ENCODE assay signal across 1 cellular context in the genomic region with DNA sequence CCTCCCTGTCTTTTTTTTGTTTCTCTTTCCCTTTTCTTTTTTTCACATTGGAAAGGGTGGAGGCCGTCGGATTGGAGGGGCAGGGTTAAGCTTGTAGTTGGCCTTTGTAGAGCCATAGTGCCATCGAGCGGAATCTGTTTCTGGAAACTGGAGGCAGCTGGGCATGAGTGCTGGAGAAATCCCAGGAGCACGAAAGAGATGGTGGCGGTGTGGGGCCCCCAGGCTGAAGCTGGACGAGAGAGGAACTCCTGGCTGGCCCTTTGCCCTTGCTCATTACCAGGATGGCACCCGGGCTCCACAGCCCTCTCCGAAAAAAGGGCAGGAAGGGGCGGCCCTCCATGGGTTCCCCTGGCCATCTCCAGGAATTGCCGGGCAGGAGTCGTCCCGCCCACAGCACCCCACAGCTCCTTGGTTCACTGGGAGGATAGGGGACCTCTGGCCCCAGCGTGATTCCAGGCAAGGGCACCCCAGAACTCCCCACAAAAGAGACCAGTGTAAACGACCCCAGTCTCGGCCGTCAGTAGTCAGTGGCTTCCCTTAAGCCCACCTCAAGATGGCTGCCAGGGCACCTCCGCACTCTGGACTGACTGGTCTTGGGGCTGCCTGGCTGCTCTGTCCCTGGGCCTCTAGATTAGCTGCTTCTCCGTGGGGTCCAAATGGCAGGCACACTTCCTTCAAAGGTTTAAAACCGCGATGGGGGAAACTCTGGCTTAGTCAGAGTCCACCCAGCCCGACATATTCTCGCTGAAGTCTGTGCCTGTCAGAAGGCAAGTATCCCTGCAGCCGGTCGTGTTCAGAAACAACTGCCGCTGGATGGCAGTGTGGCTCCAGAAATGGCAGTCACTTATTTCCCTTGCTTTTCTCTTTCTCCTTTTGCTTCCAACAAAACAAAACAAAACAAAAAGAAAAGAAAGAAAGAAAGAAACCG.
TF ChIP-seq lines count a peak whose summit lies in the region.

No MANE protein-coding gene starts in this region.

TF ChIP-seq in GM23338, 12 proteins besides CTCF, POLR2A, EP300 and RAD21 (continued from another document):
- TF ChIP-seq, protein P1, sequence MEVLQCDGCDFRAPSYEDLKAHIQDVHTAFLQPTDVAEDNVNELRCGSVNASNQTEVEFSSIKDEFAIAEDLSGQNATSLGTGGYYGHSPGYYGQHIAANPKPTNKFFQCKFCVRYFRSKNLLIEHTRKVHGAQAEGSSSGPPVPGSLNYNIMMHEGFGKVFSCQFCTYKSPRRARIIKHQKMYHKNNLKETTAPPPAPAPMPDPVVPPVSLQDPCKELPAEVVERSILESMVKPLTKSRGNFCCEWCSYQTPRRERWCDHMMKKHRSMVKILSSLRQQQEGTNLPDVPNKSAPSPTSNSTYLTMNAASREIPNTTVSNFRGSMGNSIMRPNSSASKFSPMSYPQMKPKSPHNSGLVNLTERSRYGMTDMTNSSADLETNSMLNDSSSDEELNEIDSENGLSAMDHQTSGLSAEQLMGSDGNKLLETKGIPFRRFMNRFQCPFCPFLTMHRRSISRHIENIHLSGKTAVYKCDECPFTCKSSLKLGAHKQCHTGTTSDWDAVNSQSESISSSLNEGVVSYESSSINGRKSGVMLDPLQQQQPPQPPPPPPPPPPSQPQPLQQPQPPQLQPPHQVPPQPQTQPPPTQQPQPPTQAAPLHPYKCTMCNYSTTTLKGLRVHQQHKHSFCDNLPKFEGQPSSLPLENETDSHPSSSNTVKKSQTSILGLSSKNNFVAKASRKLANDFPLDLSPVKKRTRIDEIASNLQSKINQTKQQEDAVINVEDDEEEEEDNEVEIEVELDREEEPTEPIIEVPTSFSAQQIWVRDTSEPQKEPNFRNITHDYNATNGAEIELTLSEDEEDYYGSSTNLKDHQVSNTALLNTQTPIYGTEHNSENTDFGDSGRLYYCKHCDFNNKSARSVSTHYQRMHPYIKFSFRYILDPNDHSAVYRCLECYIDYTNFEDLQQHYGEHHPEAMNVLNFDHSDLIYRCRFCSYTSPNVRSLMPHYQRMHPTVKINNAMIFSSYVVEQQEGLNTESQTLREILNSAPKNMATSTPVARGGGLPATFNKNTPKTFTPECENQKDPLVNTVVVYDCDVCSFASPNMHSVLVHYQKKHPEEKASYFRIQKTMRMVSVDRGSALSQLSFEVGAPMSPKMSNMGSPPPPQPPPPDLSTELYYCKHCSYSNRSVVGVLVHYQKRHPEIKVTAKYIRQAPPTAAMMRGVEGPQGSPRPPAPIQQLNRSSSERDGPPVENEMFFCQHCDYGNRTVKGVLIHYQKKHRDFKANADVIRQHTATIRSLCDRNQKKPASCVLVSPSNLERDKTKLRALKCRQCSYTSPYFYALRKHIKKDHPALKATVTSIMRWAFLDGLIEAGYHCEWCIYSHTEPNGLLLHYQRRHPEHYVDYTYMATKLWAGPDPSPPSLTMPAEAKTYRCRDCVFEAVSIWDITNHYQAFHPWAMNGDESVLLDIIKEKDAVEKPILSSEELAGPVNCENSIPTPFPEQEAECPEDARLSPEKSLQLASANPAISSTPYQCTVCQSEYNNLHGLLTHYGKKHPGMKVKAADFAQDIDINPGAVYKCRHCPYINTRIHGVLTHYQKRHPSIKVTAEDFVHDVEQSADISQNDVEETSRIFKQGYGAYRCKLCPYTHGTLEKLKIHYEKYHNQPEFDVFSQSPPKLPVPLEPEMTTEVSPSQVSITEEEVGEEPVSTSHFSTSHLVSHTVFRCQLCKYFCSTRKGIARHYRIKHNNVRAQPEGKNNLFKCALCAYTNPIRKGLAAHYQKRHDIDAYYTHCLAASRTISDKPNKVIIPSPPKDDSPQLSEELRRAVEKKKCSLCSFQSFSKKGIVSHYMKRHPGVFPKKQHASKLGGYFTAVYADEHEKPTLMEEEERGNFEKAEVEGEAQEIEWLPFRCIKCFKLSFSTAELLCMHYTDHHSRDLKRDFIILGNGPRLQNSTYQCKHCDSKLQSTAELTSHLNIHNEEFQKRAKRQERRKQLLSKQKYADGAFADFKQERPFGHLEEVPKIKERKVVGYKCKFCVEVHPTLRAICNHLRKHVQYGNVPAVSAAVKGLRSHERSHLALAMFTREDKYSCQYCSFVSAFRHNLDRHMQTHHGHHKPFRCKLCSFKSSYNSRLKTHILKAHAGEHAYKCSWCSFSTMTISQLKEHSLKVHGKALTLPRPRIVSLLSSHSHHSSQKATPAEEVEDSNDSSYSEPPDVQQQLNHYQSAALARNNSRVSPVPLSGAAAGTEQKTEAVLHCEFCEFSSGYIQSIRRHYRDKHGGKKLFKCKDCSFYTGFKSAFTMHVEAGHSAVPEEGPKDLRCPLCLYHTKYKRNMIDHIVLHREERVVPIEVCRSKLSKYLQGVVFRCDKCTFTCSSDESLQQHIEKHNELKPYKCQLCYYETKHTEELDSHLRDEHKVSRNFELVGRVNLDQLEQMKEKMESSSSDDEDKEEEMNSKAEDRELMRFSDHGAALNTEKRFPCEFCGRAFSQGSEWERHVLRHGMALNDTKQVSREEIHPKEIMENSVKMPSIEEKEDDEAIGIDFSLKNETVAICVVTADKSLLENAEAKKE (CRISPR knock-in tag; IDR thresholded peaks at IDR 0.05), result no peak
- TF ChIP-seq ZNF114 (CRISPR knock-in tag; IDR thresholded peaks at IDR 0.05), result no peak
- TF ChIP-seq, protein P2, sequence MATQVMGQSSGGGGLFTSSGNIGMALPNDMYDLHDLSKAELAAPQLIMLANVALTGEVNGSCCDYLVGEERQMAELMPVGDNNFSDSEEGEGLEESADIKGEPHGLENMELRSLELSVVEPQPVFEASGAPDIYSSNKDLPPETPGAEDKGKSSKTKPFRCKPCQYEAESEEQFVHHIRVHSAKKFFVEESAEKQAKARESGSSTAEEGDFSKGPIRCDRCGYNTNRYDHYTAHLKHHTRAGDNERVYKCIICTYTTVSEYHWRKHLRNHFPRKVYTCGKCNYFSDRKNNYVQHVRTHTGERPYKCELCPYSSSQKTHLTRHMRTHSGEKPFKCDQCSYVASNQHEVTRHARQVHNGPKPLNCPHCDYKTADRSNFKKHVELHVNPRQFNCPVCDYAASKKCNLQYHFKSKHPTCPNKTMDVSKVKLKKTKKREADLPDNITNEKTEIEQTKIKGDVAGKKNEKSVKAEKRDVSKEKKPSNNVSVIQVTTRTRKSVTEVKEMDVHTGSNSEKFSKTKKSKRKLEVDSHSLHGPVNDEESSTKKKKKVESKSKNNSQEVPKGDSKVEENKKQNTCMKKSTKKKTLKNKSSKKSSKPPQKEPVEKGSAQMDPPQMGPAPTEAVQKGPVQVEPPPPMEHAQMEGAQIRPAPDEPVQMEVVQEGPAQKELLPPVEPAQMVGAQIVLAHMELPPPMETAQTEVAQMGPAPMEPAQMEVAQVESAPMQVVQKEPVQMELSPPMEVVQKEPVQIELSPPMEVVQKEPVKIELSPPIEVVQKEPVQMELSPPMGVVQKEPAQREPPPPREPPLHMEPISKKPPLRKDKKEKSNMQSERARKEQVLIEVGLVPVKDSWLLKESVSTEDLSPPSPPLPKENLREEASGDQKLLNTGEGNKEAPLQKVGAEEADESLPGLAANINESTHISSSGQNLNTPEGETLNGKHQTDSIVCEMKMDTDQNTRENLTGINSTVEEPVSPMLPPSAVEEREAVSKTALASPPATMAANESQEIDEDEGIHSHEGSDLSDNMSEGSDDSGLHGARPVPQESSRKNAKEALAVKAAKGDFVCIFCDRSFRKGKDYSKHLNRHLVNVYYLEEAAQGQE (IDR thresholded peaks at IDR 0.05; ENCODE audit: unreplicated experiment), result no peak
- no peak for TF ChIP-seq ZNF331 (CRISPR knock-in tag; IDR thresholded peaks at IDR 0.05; ENCODE audit: low read depth)
TF ChIP-seq in GM23338: peak in this region for 0.
